Comparison of ENCODE assay signal across 8 cellular contexts in genomic region chr1:247078315-247079140, GRCh38. TPM values are rescaled to one million over a fixed set of nuclear protein-coding genes. Genes with fewer than 3 reads are reported as not detected.
DNase-seq lines count a peak whose midpoint lies in the region; ATAC-seq and TF ChIP-seq lines count a peak whose summit lies in the region.

Gene ZNF670 (minus strand): TSS chr1:247078811. CDS start chr1:247078596, 215 bp downstream.

- peak; percentile 93 for DNase-seq in AG04450 (ENCODE audit: low read depth, low spot score)
- DNase-seq in NCI-H2196 (lab: John Stamatoyannopoulos, UW; ENCODE audit: unreplicated experiment): peak; percentile 82
- DNase-seq in caudate nucleus (lab: John Stamatoyannopoulos, UW): peak; percentile 17 to 97 (median 90)
- peak; percentile 99 for DNase-seq in islet precursor cell
- peak; percentile 85 to 89 (median 85) for DNase-seq in stimulated activated CD4-positive, alpha-beta T cell treated with anti-CD3 and anti-CD28 coated beads, Interleukin-12 subunit alpha, Interleukin-12 subunit beta, amount 100 ng/mL, for 48 hours (ENCODE audit: low read depth in 2 of 3, low spot score in 1 of 3)

- H3K27ac ChIP-seq in AG04450 (ENCODE audit: low read depth, low read length): peak within 1 kb of the TSS; percentile 78
- peak within 1 kb of the TSS; percentile 39 for H3K27ac ChIP-seq in caudate nucleus (ENCODE audit: low read depth, low read length)

- CTCF ChIA-PET in AG04450 (lab: Charles Lee): interaction anchor here (0.6 to 4.0 kb wide), 16 partner anchors 11 to 311 kb away, joined by 3 to 39 read pairs (median 4); no protein-coding TSS in a partner anchor

- H3K4me3 ChIP-seq in AG04450 (ENCODE audit: low read depth, low read length) (peak within 1 kb of the TSS; percentile 83), WI38 (ENCODE audit: low read depth, low read length) (peak within 1 kb of the TSS; percentile 93)

- POLR2A ChIA-PET in AG04450 (lab: Yijun Ruan, JAX): interaction anchor here (0.6 to 1.3 kb wide), 5 partner anchors 18 to 146 kb away, joined by 3 to 6 read pairs (median 4); partner anchors contain the start of gene AHCTF1

- H3K27me3 ChIP-seq in AG04450 (ENCODE audit: control insufficient read depth, insufficient read depth, low read length): no peaks in the 10 kb centered on the region

- ATAC-seq in GM18873 (IDR thresholded peaks at IDR 0.05; ENCODE audit: low FRiP score, unreplicated experiment) (peak; percentile 98), HG03135 (IDR thresholded peaks at IDR 0.05; ENCODE audit: unreplicated experiment) (peak; percentile 99)

- H3K9me3 ChIP-seq in AG04450 (ENCODE audit: control insufficient read depth, insufficient read depth, low read length): peaks cover 12% of the 10 kb centered on the region

- TF ChIP-seq CTCF in AG04450 (IDR thresholded peaks at IDR 0.05; ENCODE audit: low read depth, low read length) (peak; percentile 69), WI38 (IDR thresholded peaks at IDR 0.05; ENCODE audit: low read depth, low read length) (no peak)

RNA-seq across cellular contexts. Expression of gene ZNF670, which starts in this region (rescaled TPM):
- polyA plus RNA-seq in AG04450 (2011; rRNA removed): 2.2 and 3.3 TPM in 2 replicates
- polyA minus RNA-seq in AG04450 (2011; rRNA and poly(A)+ RNA removed): 1.4 and 1.9 TPM in 2 replicates

Comparison
In these comparisons a context has a peak if more than half of its experiments do, and no peak if none do; other contexts are left out.
1. Peak in every context shown above with its lines: DNase-seq, ATAC-seq, H3K4me3 ChIP-seq and H3K27ac ChIP-seq.